23 cellular contexts compared by ENCODE assay signal in genomic region chrX:46333550-46333949, GRCh38.
DNase-seq lines count a peak whose midpoint lies in the region; ATAC-seq, FAIRE-seq and TF ChIP-seq lines count a peak whose summit lies in the region.
"Had no signal": no experiment of that assay in that cellular context is flagged by ENCODE, and none has a peak within 500 bp of the region (broad histone marks: within the 10 kb centered on the region; RNA-seq: fewer than 3 reads in every experiment).

No MANE protein-coding gene starts in this region.

- H3K14ac ChIP-seq in trophoblast cell (ENCODE audit: low read length): no peak overlapping the region

- H3K4ac ChIP-seq in trophoblast cell (ENCODE audit: low read depth, low read length): no peak overlapping the region

- POLR2A ChIA-PET in HCT116 (lab: Charles Lee): interaction anchor here (0.9 kb wide), 1 partner anchor 13 kb away, joined by 3 read pairs; no protein-coding TSS in a partner anchor
- POLR2A ChIA-PET in Panc1 (lab: Charles Lee): no interaction called here

- H3K4me1 ChIP-seq in HCT116 (ENCODE audit: control insufficient read depth in 1 of 2, insufficient read depth in 2 of 2, low read length in 2 of 2): peaks cover 40 to 54% of the 10 kb centered on the region in 2 experiments
- no peaks in the 10 kb centered on the region; the same call in 1 of the 2 replicates for H3K4me1 ChIP-seq in Panc1 (ENCODE audit: control insufficient read depth, insufficient read depth, low read length)
- H3K4me1 ChIP-seq in trophoblast cell (ENCODE audit: control insufficient read depth in 1 of 2, insufficient read depth in 2 of 2, low read length in 2 of 2): peaks cover 0 to 14% of the 10 kb centered on the region in 2 experiments
- no peaks in the 10 kb centered on the region for H3K4me1 ChIP-seq in right cardiac atrium (ENCODE audit: control insufficient read depth, insufficient read depth, low read length)
- H3K4me1 ChIP-seq in left ventricle myocardium inferior: no peaks in the 10 kb centered on the region
- H3K4me1 ChIP-seq: heart left ventricle had no signal

- WGBS in trophoblast cell (ENCODE audit: extremely low coverage, insufficient coverage, insufficient read length): no CpG with 5 or more reads among the region's 5 CpGs
- 56% methylated on average over 5 of the region's 5 CpGs for WGBS in right cardiac atrium

- peak overlapping the region; percentile 47 for H3K4me2 ChIP-seq in HCT116 (ENCODE audit: low read length)
- H3K4me2 ChIP-seq in trophoblast cell (ENCODE audit: low read length): peak overlapping the region; percentile 39

- peak overlapping the region; percentile 53 for H3K9ac ChIP-seq in HCT116 (ENCODE audit: low read length)
- no peak overlapping the region for H3K9ac ChIP-seq in trophoblast cell (ENCODE audit: low read length)

- no peak for TF ChIP-seq POLR2A in HCT116 (IDR thresholded peaks at IDR 0.05; ENCODE audit: borderline replicate concordance, extremely low read depth, insufficient read depth, insufficient read length)

- H3K79me2 ChIP-seq in HCT116 (ENCODE audit: insufficient read depth, low read length): no peaks in the 10 kb centered on the region
- no peaks in the 10 kb centered on the region for H3K79me2 ChIP-seq in trophoblast cell (ENCODE audit: control insufficient read depth, insufficient read depth, low read length, poor library complexity)

- peak overlapping the region; percentile 96 for H2BK5ac ChIP-seq in trophoblast cell (ENCODE audit: low read depth, low read length, poor library complexity)

- H3K27ac ChIP-seq in HCT116 (ENCODE audit: low read depth, low read length): peak overlapping the region; percentile 88
- peak overlapping the region; percentile 36; the same call in 1 of the 2 replicates for H3K27ac ChIP-seq in Panc1 (ENCODE audit: low read length)
- peak overlapping the region; percentile 89 for H3K27ac ChIP-seq in trophoblast cell (ENCODE audit: low read depth, low read length)
- no peak overlapping the region for H3K27ac ChIP-seq in right cardiac atrium (ENCODE audit: low read length)
- no peak overlapping the region for H3K27ac ChIP-seq in left ventricle myocardium inferior (replicated peaks)
- H3K27ac ChIP-seq: coronary artery, heart left ventricle had no signal

- ATAC-seq in HCT116 (peak; percentile 58), Panc1 (no peak), right cardiac atrium (no peak)
- ATAC-seq: activated naive CD8-positive, alpha-beta T cell treated with anti-CD3 and anti-CD28 coated beads, Interleukin-2, amount 50 U/mL, for 24 hours; heart left ventricle; left ventricle myocardium superior; Right ventricle myocardium inferior had no signal

- no peaks in the 10 kb centered on the region for H3K9me2 ChIP-seq in HCT116 (ENCODE audit: insufficient read depth)

- H2BK12ac ChIP-seq in trophoblast cell (ENCODE audit: low read length): peak overlapping the region; percentile 89

- RAD21 ChIA-PET in HCT116 (lab: Charles Lee; ENCODE audit: low non-redundant PET in 1 of 2, low total read pairs in 2 of 2, uncharacterized antibody in 2 of 2, unreplicated experiment in 2 of 2): interaction anchor here in 1 of 2 experiments (1.2 kb wide), 1 partner anchor 42 kb away, joined by 3 read pairs; no protein-coding TSS in a partner anchor

- H3K27me3 ChIP-seq in HCT116 (ENCODE audit: insufficient read depth, low read length): no peaks in the 10 kb centered on the region
- H3K27me3 ChIP-seq in Panc1 (ENCODE audit: control insufficient read depth, insufficient read depth, low read length): no peaks in the 10 kb centered on the region
- H3K27me3 ChIP-seq in trophoblast cell (ENCODE audit: insufficient read depth, low read length): no peaks in the 10 kb centered on the region
- no peaks in the 10 kb centered on the region for H3K27me3 ChIP-seq in right cardiac atrium (ENCODE audit: control insufficient read depth, insufficient read depth)
- no peaks in the 10 kb centered on the region for H3K27me3 ChIP-seq in left ventricle myocardium inferior (ENCODE audit: low read depth)

- no peak overlapping the region for H3K23ac ChIP-seq in trophoblast cell (ENCODE audit: low read length)

- intact Hi-C loops in HCT116 (cut with micrococcal nuclease) (no loop called here), Panc1 (cut with micrococcal nuclease; ENCODE audit: unreplicated experiment) (no loop called here), right cardiac atrium (cut with DNase I) (no loop called here), left ventricle myocardium inferior (cut with micrococcal nuclease) (no loop called here)

- peak overlapping the region; percentile 79 for H4K8ac ChIP-seq in trophoblast cell (ENCODE audit: low read depth, low read length)

- peak overlapping the region; percentile 99 for H2BK120ac ChIP-seq in trophoblast cell (ENCODE audit: insufficient read depth, low read length, poor library complexity)

- no peak overlapping the region for H3K18ac ChIP-seq in trophoblast cell (ENCODE audit: low read length)

- FAIRE-seq in urothelium cell line (lab: Jason Lieb, UNC): no peak
- FAIRE-seq: HTR-8/SVneo had no signal

- H2AFZ ChIP-seq in HCT116 (ENCODE audit: low read depth, low read length, poor library complexity, severe bottlenecking) (no peak overlapping the region), trophoblast cell (ENCODE audit: insufficient read depth, low read length, poor library complexity) (no peak overlapping the region)

- H4K91ac ChIP-seq in trophoblast cell (ENCODE audit: low read depth, low read length): peak overlapping the region; percentile 93

- H3K36me3 ChIP-seq in HCT116 (ENCODE audit: control insufficient read depth in 1 of 2, insufficient read depth in 2 of 2, low read length in 2 of 2) (no peaks in the 10 kb centered on the region), Panc1 (ENCODE audit: control insufficient read depth, insufficient read depth, low read length) (no peaks in the 10 kb centered on the region), trophoblast cell (ENCODE audit: control insufficient read depth in 1 of 2, insufficient read depth in 2 of 2, low read length in 2 of 2) (no peaks in the 10 kb centered on the region), left ventricle myocardium inferior (no peaks in the 10 kb centered on the region)
- H3K36me3 ChIP-seq: heart left ventricle had no signal

- no peaks in the 10 kb centered on the region for H4K20me1 ChIP-seq in HCT116 (ENCODE audit: insufficient read depth)

- no peak overlapping the region for H2AK5ac ChIP-seq in trophoblast cell (ENCODE audit: low read length)

- in situ Hi-C loops in Panc1 (cut with HindIII; ENCODE audit: low pct_unique_long_range_greater_than_20kb, low sequenced_read_pairs): no loop called here

- no peak for DNase-seq in HCT116 (ENCODE audit: low read depth, low spot score)
- DNase-seq in Panc1 (ENCODE audit: low read depth, low spot score): no peak
- peak; percentile 53 for DNase-seq in epithelial cell of proximal tubule (ENCODE audit: low read depth)
- DNase-seq in trophoblast cell: no peak
- no peak for DNase-seq in right cardiac atrium
- DNase-seq in left ventricle myocardium inferior: no peak
- DNase-seq in NOMO-1 treated with DMSO at 0.1 percent for 48 hours (lab: John Stamatoyannopoulos, UW; ENCODE audit: unreplicated experiment): no peak
- DNase-seq in urothelium cell line (ENCODE audit: low spot score): no peak
- DNase-seq: activated B cell treated with CpG ODN at 0.5 μM for 24 hours; activated CD4-positive, alpha-beta T cell treated with anti-CD3 and anti-CD28 coated beads, Interleukin-2, amount 50 U/mL, for 4 hours; activated effector memory CD4-positive, alpha-beta T cell treated with anti-CD3 and anti-CD28 coated beads, Interleukin-2, amount 50 U/mL, for 16 hours; activated naive CD8-positive, alpha-beta T cell treated with anti-CD3 and anti-CD28 coated beads, Interleukin-2, amount 50 U/mL, for 24 hours; CD4-positive, alpha-beta T cell; DMS153; heart left ventricle; Karpas-422; left ventricle myocardium superior; NCI-H524; nephron progenitor cell; T1000 had no signal

- BruUV-seq in HCT116 (replicated peaks; lab: Mats Ljungman, UMichigan): no TSS peak
- BruUV-seq in Panc1 (replicated peaks; lab: Mats Ljungman, UMichigan): no TSS peak

- H3K79me1 ChIP-seq in trophoblast cell (ENCODE audit: low read length): peaks cover 16% of the 10 kb centered on the region

- no peak overlapping the region for H4K12ac ChIP-seq in trophoblast cell (ENCODE audit: low read depth, low read length)

- CTCF ChIA-PET in HCT116 (lab: Charles Lee) (no interaction called here), Panc1 (lab: Charles Lee) (no interaction called here)

- H3K4me3 ChIP-seq in HCT116 (replicated peaks in 1 of 2; ENCODE audit: low read depth in 1 of 2, low read length in 2 of 2): no peak overlapping the region
- H3K4me3 ChIP-seq in Panc1 (ENCODE audit: low read depth in 2 of 2, low read length in 2 of 2): no peak overlapping the region
- H3K4me3 ChIP-seq in epithelial cell of proximal tubule (ENCODE audit: low read depth, low read length): no peak overlapping the region
- H3K4me3 ChIP-seq in trophoblast cell (ENCODE audit: low read depth, low read length): no peak overlapping the region
- H3K4me3 ChIP-seq in right cardiac atrium (ENCODE audit: low read length): no peak overlapping the region
- H3K4me3 ChIP-seq in left ventricle myocardium inferior: no peak overlapping the region
- H3K4me3 ChIP-seq: coronary artery, heart left ventricle had no signal

- TF ChIP-seq CTCF in HCT116 (IDR thresholded peaks at IDR 0.05 in 2 of 3, conservative IDR thresholded peaks at IDR 0.05 in 1 of 3; ENCODE audit: borderline replicate concordance in 1 of 3, insufficient read depth in 1 of 3, low read depth in 2 of 3, low read length in 2 of 3) (no peak), Panc1 (IDR thresholded peaks at IDR 0.05) (no peak), epithelial cell of proximal tubule (conservative IDR thresholded peaks at IDR 0.05; ENCODE audit: low read depth, low read length) (no peak), left ventricle myocardium inferior (IDR thresholded peaks at IDR 0.05; ENCODE audit: borderline replicate concordance) (no peak)

- H3K9me3 ChIP-seq in HCT116 (ENCODE audit: control insufficient read depth in 1 of 2, insufficient read depth in 1 of 2, low read depth in 1 of 2, low read length in 2 of 2) (no peaks in the 10 kb centered on the region), Panc1 (ENCODE audit: control insufficient read depth, insufficient read depth, low read depth, low read length) (no peaks in the 10 kb centered on the region), trophoblast cell (ENCODE audit: insufficient read depth, low read depth, low read length) (no peaks in the 10 kb centered on the region), right cardiac atrium (ENCODE audit: control insufficient read depth, low read length) (peaks cover 2% of the 10 kb centered on the region), left ventricle myocardium inferior (replicated peaks) (no peaks in the 10 kb centered on the region)
- H3K9me3 ChIP-seq: heart left ventricle had no signal

- no peak for TF ChIP-seq RAD21 in HCT116 (IDR thresholded peaks at IDR 0.05; ENCODE audit: low read depth)

TF ChIP-seq in HCT116, 20 proteins besides CTCF, POLR2A, EP300 and RAD21 (continues in another document):
- TF ChIP-seq POLR2AphosphoS5 (IDR thresholded peaks at IDR 0.05; ENCODE audit: low read depth, low read length): no peak

Comparison
In these comparisons a context has a peak if more than half of its experiments do, and no peak if none do; other contexts are left out.
1. H3K27ac ChIP-seq: peak in HCT116 (single experiment), Panc1 (single experiment) and trophoblast cell (single experiment); none in right cardiac atrium (single experiment) and left ventricle myocardium inferior (single experiment).